In genomic region chr4:99157478-99157935, GRCh38 we compare ENCODE assay signal across 21 cellular contexts. TPM values are rescaled to one million over a fixed set of nuclear protein-coding genes. Genes with fewer than 3 reads are reported as not detected.
A peak's percentile ranks its signal among the peaks of the same experiment; 100 is the strongest.
DNase-seq lines count a peak whose midpoint lies in the region; FAIRE-seq and TF ChIP-seq lines count a peak whose summit lies in the region.
"Had no signal": no experiment of that assay in that cellular context is flagged by ENCODE, and none has a peak within 500 bp of the region (broad histone marks: within the 10 kb centered on the region; RNA-seq: fewer than 3 reads in every experiment).

No MANE protein-coding gene starts in this region.

- 27% methylated on average over 3 of the region's 3 CpGs for WGBS in liver

- no peaks in the 10 kb centered on the region for H3K79me2 ChIP-seq in MM.1S (ENCODE audit: low read length)

- no peak for TF ChIP-seq POLR2A in H54 (IDR thresholded peaks at IDR 0.05; ENCODE audit: low read depth, low read length)

- H3K9me3 ChIP-seq in Caco-2, result peaks cover 17% of the 10 kb centered on the region; the same call in 1 of the 2 replicates
- H3K9me3 ChIP-seq in adipocyte (ENCODE audit: control insufficient read depth, low read length), result no peaks in the 10 kb centered on the region
- no peaks in the 10 kb centered on the region for H3K9me3 ChIP-seq in liver (ENCODE audit: control insufficient read depth in 4 of 4, low read length in 3 of 4)
- H3K9me3 ChIP-seq in subcutaneous abdominal adipose tissue (ENCODE audit: control insufficient read depth in 5 of 5, low read length in 5 of 5), result no peaks in the 10 kb centered on the region
- no peaks in the 10 kb centered on the region for H3K9me3 ChIP-seq in MM.1S (replicated peaks; ENCODE audit: insufficient read depth, low read length)

- H3K9ac ChIP-seq in adipocyte (ENCODE audit: low read length) (peak overlapping the region; percentile 43), liver (ENCODE audit: low read depth in 1 of 2, low read length in 2 of 2) (no peak overlapping the region), subcutaneous abdominal adipose tissue (ENCODE audit: low read length in 5 of 5) (no peak overlapping the region), MM.1S (ENCODE audit: low read length) (no peak overlapping the region)
- H3K9ac ChIP-seq: BLaER1 treated with 17β-estradiol and CSF1 and Interleukin-3, amounts not matched to agents 10 nM and 100 nM had no signal

- H3F3A ChIP-seq in MM.1S (ENCODE audit: insufficient read depth, low read length), result no peaks in the 10 kb centered on the region

- TF ChIP-seq RAD21 in liver (IDR thresholded peaks at IDR 0.05), result peak; percentile 23 to 62

- TF ChIP-seq CTCF in Caco-2 (IDR thresholded peaks at IDR 0.05; ENCODE audit: insufficient read depth in 1 of 2, low read depth in 1 of 2, low read length in 1 of 2, severe bottlenecking in 1 of 2, unreplicated experiment in 1 of 2) (no peak), liver (IDR thresholded peaks at IDR 0.05; ENCODE audit: low read depth, low read length, missing input control) (no peak), MM.1S (IDR thresholded peaks at IDR 0.05; ENCODE audit: low read length) (no peak)

- no peak for FAIRE-seq in H54 (lab: Jason Lieb, UNC)
- FAIRE-seq: G401.6, HTR-8/SVneo had no signal

- BruUV-seq in Caco-2 (replicated peaks; lab: Mats Ljungman, UMichigan), result no TSS peak

- H3K27ac ChIP-seq in liver (ENCODE audit: low read depth in 1 of 2, low read length in 2 of 2) (peak overlapping the region; percentile 57 to 76), subcutaneous abdominal adipose tissue (ENCODE audit: low read depth, low read length) (peak overlapping the region; percentile 4), MM.1S (ENCODE audit: low read length) (no peak overlapping the region)
- H3K27ac ChIP-seq: BLaER1 treated with 17β-estradiol and CSF1 and Interleukin-3, amounts not matched to agents 10 nM and 100 nM; HL-60 had no signal

- H3K27ac Mint-ChIP-seq in Caco-2 (ENCODE audit: unreplicated experiment), result peak overlapping the region; percentile 53
- H3K27ac Mint-ChIP-seq: CD8-positive, alpha-beta T cell had no signal

- H3K4me2 ChIP-seq in MM.1S (ENCODE audit: low read depth, low read length), result no peak overlapping the region
- H3K4me2 ChIP-seq: BLaER1 treated with 17β-estradiol and CSF1 and Interleukin-3, amounts not matched to agents 10 nM and 100 nM had no signal

- CTCF ChIA-PET in Caco-2 (lab: Charles Lee), result interaction anchor here (0.6 kb wide), 1 partner anchor 220 kb away, joined by 3 read pairs; no protein-coding TSS in a partner anchor

- no peaks in the 10 kb centered on the region for H3K27me3 ChIP-seq in Caco-2 (replicated peaks; ENCODE audit: control insufficient read depth, insufficient read depth, low read length)
- H3K27me3 ChIP-seq in adipocyte (replicated peaks; ENCODE audit: control insufficient read depth, insufficient read depth, low read length), result no peaks in the 10 kb centered on the region
- no peaks in the 10 kb centered on the region for H3K27me3 ChIP-seq in liver (ENCODE audit: control insufficient read depth in 4 of 4, insufficient read depth in 4 of 4, low read length in 3 of 4)
- no peaks in the 10 kb centered on the region for H3K27me3 ChIP-seq in subcutaneous abdominal adipose tissue (ENCODE audit: control insufficient read depth in 5 of 5, insufficient read depth in 4 of 5, low read length in 5 of 5)
- H3K27me3 ChIP-seq in MM.1S (replicated peaks; ENCODE audit: insufficient read depth, low read length), result no peaks in the 10 kb centered on the region
- H3K27me3 ChIP-seq: BLaER1 treated with 17β-estradiol and CSF1 and Interleukin-3, amounts not matched to agents 10 nM and 100 nM had no signal

- H3K9me2 ChIP-seq in MM.1S (replicated peaks; ENCODE audit: insufficient read depth, low read length), result no peaks in the 10 kb centered on the region

- POLR2A ChIA-PET in Caco-2 (lab: Charles Lee), result no interaction called here

- H3K4me3 Mint-ChIP-seq in Caco-2 (ENCODE audit: unreplicated experiment), result no peak overlapping the region
- H3K4me3 Mint-ChIP-seq: CD8-positive, alpha-beta T cell had no signal

- DNase-seq in Caco-2 (peak in 1 of 2 experiments; percentile 70), adipocyte (ENCODE audit: low read depth) (no peak), MM.1S (no peak), D341Med (ENCODE audit: low spot score) (no peak), H54 (ENCODE audit: insufficient read length, low spot score) (no peak)
- DNase-seq: CD8-positive, alpha-beta T cell; HCEC 1CT; MV-4-11; NCI-H1930; NCI-H2171; NCI-H526; PC-3; RPMI8226; SHP77 treated with DMSO at 0.1 percent for 48 hours had no signal

- H3K4me3 ChIP-seq in Caco-2 (ENCODE audit: low read depth, low read length), result no peak overlapping the region
- no peak overlapping the region for H3K4me3 ChIP-seq in adipocyte (ENCODE audit: low read length)
- no peak overlapping the region for H3K4me3 ChIP-seq in liver (ENCODE audit: low read depth in 1 of 3, low read length in 3 of 3)
- no peak overlapping the region for H3K4me3 ChIP-seq in subcutaneous abdominal adipose tissue (ENCODE audit: low read depth in 1 of 5, low read length in 5 of 5)
- H3K4me3 ChIP-seq in MM.1S (ENCODE audit: low read length), result no peak overlapping the region
- H3K4me3 ChIP-seq: BLaER1 treated with 17β-estradiol and CSF1 and Interleukin-3, amounts not matched to agents 10 nM and 100 nM had no signal

- H3K36me3 ChIP-seq in Caco-2 (ENCODE audit: control insufficient read depth, insufficient read depth, low read length), result peaks cover 1% of the 10 kb centered on the region; the same call in 1 of the 2 replicates
- peaks cover 4% of the 10 kb centered on the region for H3K36me3 ChIP-seq in adipocyte (ENCODE audit: control insufficient read depth, insufficient read depth, low read length, severe bottlenecking)
- H3K36me3 ChIP-seq in liver (ENCODE audit: control insufficient read depth in 4 of 4, insufficient read depth in 3 of 4, low read depth in 1 of 4, low read length in 3 of 4), result no peaks in the 10 kb centered on the region
- H3K36me3 ChIP-seq in subcutaneous abdominal adipose tissue (ENCODE audit: control insufficient read depth in 5 of 5, insufficient read depth in 5 of 5, low read length in 5 of 5), result no peaks in the 10 kb centered on the region
- H3K36me3 ChIP-seq in MM.1S (replicated peaks; ENCODE audit: insufficient read depth, low read length), result no peaks in the 10 kb centered on the region
- H3K36me3 ChIP-seq: BLaER1 treated with 17β-estradiol and CSF1 and Interleukin-3, amounts not matched to agents 10 nM and 100 nM had no signal

- peaks cover 24% of the 10 kb centered on the region for H3K4me1 Mint-ChIP-seq in Caco-2 (ENCODE audit: low read depth, unreplicated experiment)

- no peaks in the 10 kb centered on the region for H4K20me1 ChIP-seq in MM.1S (ENCODE audit: insufficient read depth, low read length)
- H4K20me1 ChIP-seq: BLaER1 treated with 17β-estradiol and CSF1 and Interleukin-3, amounts not matched to agents 10 nM and 100 nM had no signal

- no peak overlapping the region for H2AFZ ChIP-seq in MM.1S (ENCODE audit: low read length)

- intact Hi-C loops in Caco-2 (cut with micrococcal nuclease; ENCODE audit: unreplicated experiment), result loop anchor here (1.0 to 10.0 kb wide), 8 partner anchors 13 to 407 kb away; partner anchors contain the start of genes ADH4, ADH6 and TRMT10A

- H3K4me1 ChIP-seq in Caco-2, result peaks cover 29% of the 10 kb centered on the region
- peaks cover 27% of the 10 kb centered on the region for H3K4me1 ChIP-seq in adipocyte (ENCODE audit: control insufficient read depth, insufficient read depth, low read length)
- H3K4me1 ChIP-seq in liver (ENCODE audit: control insufficient read depth in 4 of 4, insufficient read depth in 4 of 4, low read length in 3 of 4), result peaks cover 9 to 56% (median 49%) of the 10 kb centered on the region in 4 donors
- H3K4me1 ChIP-seq in subcutaneous abdominal adipose tissue (ENCODE audit: control insufficient read depth in 5 of 5, insufficient read depth in 5 of 5, low read length in 5 of 5), result peaks cover 0 to 8% (median 0%) of the 10 kb centered on the region in 5 donors
- H3K4me1 ChIP-seq in MM.1S (ENCODE audit: low read length), result no peaks in the 10 kb centered on the region
- H3K4me1 ChIP-seq: BLaER1 treated with 17β-estradiol and CSF1 and Interleukin-3, amounts not matched to agents 10 nM and 100 nM had no signal

- no peaks in the 10 kb centered on the region for H3K36me3 Mint-ChIP-seq in Caco-2 (ENCODE audit: insufficient read depth, unreplicated experiment)
- H3K36me3 Mint-ChIP-seq: CD8-positive, alpha-beta T cell had no signal

- no peaks in the 10 kb centered on the region for H3K27me3 Mint-ChIP-seq in Caco-2 (ENCODE audit: insufficient read depth, unreplicated experiment)

- H3K9me3 Mint-ChIP-seq in Caco-2 (ENCODE audit: unreplicated experiment), result no peaks in the 10 kb centered on the region
- H3K9me3 Mint-ChIP-seq: CD8-positive, alpha-beta T cell had no signal

TF ChIP-seq in liver, 16 proteins besides CTCF, POLR2A, EP300 and RAD21 (continues in another document):
- TF ChIP-seq FOXA2 (IDR thresholded peaks at IDR 0.05) (peak; percentile 84), RXRA (IDR thresholded peaks at IDR 0.05) (peak; percentile 93 to 97), MAX (IDR thresholded peaks at IDR 0.05) (peak; percentile 45), EGR1 (IDR thresholded peaks at IDR 0.05; ENCODE audit: low read depth in 2 of 2) (no peak), TAF1 (conservative IDR thresholded peaks at IDR 0.05) (no peak), FOXA1 (IDR thresholded peaks at IDR 0.05) (peak; percentile 82), HNF4G (IDR thresholded peaks at IDR 0.05) (peak; percentile 84), HNF4A (conservative IDR thresholded peaks at IDR 0.05) (peak; percentile 90 to 96), NR2F2 (IDR thresholded peaks at IDR 0.05) (no peak), YY1 (IDR thresholded peaks at IDR 0.05) (peak; percentile 69)

RNA-seq across cellular contexts. Expression of gene ADH4, which starts 13.4 kb away (rescaled TPM):
- total RNA-seq in Caco-2 (2022) (2.2 and 2.5 TPM in 2 replicates), liver (100 to 1,000 TPM in 1 of 2 donors, 10 to 100 TPM in 1; 31.1 to 363 TPM)
- polyA plus RNA-seq in liver, result 100 to 1,000 TPM in 1 of 2 donors, 10 to 100 TPM in 1; 71.4 to 221 TPM
- total RNA-seq: A673; CD8-positive, alpha-beta T cell; PC-3 had no signal
